Comparison of ENCODE assay signal across 1 cellular context in the genomic region with DNA sequence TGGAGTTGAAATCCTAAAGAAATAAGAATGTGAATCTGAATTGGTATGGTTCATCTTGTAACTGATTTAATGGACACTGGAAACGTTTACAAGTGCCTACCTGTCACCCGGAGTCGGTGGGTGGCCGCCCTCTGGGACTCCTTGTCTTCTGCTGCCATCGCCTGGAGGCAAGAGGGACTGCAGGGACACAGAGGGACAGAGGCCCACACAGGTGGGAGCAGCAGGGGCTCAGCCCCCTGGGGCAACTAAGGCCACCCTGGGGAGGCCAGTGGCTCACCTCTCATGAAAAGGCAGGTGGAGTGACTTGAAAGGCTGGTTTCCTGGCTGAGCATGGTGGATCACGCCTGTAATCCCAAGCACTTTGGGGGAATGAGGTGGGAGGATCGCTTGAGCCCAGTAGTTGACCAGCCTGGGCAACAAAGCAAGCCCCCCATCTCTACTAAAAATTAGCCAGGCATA.
TF ChIP-seq lines count a peak whose summit lies in the region.

No MANE protein-coding gene starts in this region.

TF ChIP-seq in GM23338, 12 proteins besides CTCF, POLR2A, EP300 and RAD21 (continued from another document):
- TF ChIP-seq, protein P1, sequence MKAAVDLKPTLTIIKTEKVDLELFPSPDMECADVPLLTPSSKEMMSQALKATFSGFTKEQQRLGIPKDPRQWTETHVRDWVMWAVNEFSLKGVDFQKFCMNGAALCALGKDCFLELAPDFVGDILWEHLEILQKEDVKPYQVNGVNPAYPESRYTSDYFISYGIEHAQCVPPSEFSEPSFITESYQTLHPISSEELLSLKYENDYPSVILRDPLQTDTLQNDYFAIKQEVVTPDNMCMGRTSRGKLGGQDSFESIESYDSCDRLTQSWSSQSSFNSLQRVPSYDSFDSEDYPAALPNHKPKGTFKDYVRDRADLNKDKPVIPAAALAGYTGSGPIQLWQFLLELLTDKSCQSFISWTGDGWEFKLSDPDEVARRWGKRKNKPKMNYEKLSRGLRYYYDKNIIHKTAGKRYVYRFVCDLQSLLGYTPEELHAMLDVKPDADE (IDR thresholded peaks at IDR 0.05), result no peak
- TF ChIP-seq EZH2 (IDR thresholded peaks at IDR 0.05; ENCODE audit: low read depth, unreplicated experiment) (no peak), JUNB (IDR thresholded peaks at IDR 0.05; ENCODE audit: unreplicated experiment) (no peak), STAT1 (IDR thresholded peaks at IDR 0.05; ENCODE audit: unreplicated experiment) (no peak), CREB1 (CRISPR knock-in tag; IDR thresholded peaks at IDR 0.05; ENCODE audit: low read depth) (no peak)
